In the genomic region with DNA sequence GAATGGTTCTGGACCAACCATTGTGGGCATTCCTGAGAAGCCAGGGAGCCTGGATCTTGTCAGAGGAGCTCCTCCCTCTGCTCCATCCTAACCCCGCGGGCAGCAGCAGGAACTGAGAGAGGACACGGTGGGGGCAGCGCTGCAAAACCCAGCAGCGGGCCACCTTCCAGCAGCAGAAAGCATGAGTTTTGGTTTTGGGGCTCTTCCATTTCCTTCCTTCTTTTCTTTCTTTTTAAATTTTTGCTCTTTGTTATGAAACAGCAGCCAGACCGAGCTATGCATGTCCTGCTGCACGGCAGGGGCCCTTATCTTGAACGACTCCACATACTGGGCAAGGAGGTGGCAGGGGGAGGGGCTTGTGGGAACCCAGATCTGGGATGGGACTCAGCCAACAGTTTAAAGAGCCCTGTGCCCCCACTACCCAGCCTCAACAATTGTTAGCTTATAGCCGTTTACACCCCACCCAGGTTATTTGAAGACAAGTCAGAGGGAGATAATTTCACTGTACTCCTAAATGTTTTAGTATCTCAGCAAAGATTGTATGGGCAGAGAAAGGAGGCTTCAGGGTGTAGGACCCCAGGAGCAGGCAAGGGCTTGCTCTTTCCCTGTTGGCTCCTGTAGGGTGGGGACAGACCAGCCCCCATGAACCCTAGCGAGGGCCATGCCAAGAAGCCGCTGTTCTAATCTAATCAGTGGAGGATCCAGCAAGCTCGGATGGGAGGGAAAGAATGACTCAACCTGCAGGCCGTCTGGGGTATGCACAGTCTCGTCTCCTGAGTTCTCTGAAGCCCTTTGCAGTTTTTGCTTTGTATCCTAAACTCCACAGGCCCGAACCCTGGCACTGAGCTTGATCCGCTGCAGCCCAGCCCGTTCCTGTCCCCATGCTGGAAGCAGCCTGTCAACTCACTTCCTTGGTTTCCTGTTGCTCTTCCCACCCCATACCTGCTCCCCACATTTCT, we compare ENCODE assay signal across 8 cellular contexts.
DNase-seq lines count a peak whose midpoint lies in the region; ATAC-seq and TF ChIP-seq lines count a peak whose summit lies in the region.

No MANE protein-coding gene starts in this region.

- no peak overlapping the region for H4K5ac ChIP-seq in mesendoderm (ENCODE audit: low read length)

- no peaks in the 10 kb centered on the region for H3K9me3 ChIP-seq in uterus

- H3K4me1 ChIP-seq in mesendoderm (ENCODE audit: control insufficient read depth, low read depth, low read length): peaks cover 26% of the 10 kb centered on the region
- peaks cover 27 to 62% of the 10 kb centered on the region in 2 donors for H3K4me1 ChIP-seq in uterus

- no peak overlapping the region for H2BK120ac ChIP-seq in mesendoderm (ENCODE audit: low read depth, low read length)

- no CpG with 5 or more reads among the region's 17 CpGs for WGBS in mesendoderm (ENCODE audit: extremely low coverage, insufficient coverage, low lambda C conversion rate)

- peaks cover 81% of the 10 kb centered on the region for H3K79me2 ChIP-seq in mesendoderm (ENCODE audit: control insufficient read depth, insufficient read depth, low read length)

- H3K56ac ChIP-seq in mesendoderm (ENCODE audit: low read length): peak overlapping the region; percentile 72

- H3K79me1 ChIP-seq in mesendoderm (ENCODE audit: low read length): peaks cover 44% of the 10 kb centered on the region

- peak overlapping the region; percentile 39 for H3K9ac ChIP-seq in mesendoderm (ENCODE audit: low read length)

- peak overlapping the region; percentile 58 for H3K4me3 Mint-ChIP-seq in activated naive CD4-positive, alpha-beta T cell treated with anti-CD3 and anti-CD28 coated beads for 36 hours
- peak overlapping the region; percentile 84 for H3K4me3 Mint-ChIP-seq in T-helper 1 cell treated with Interleukin-12 subunit alpha and Interleukin-12 subunit beta and Interleukin-4 antibody, amounts not matched to agents 30 μg/mL and 1 μg/mL, for 36 hours

- H3K27ac ChIP-seq in dorsolateral prefrontal cortex (peak overlapping the region in 39 of 59 donors; percentile 3 to 82 (median 54)), mesendoderm (ENCODE audit: low read depth, low read length) (peak overlapping the region; percentile 91), uterus (peak overlapping the region; percentile 94 to 98)

- peak overlapping the region; percentile 76 for H2BK5ac ChIP-seq in mesendoderm (ENCODE audit: low read length)

- H3K36me3 ChIP-seq in mesendoderm (ENCODE audit: control insufficient read depth, insufficient read depth, low read length) (no peaks in the 10 kb centered on the region), uterus (no peaks in the 10 kb centered on the region)

- H3K9me3 Mint-ChIP-seq in activated naive CD4-positive, alpha-beta T cell treated with anti-CD3 and anti-CD28 coated beads for 36 hours: no peaks in the 10 kb centered on the region
- H3K9me3 Mint-ChIP-seq in T-helper 1 cell treated with Interleukin-12 subunit alpha and Interleukin-12 subunit beta and Interleukin-4 antibody, amounts not matched to agents 30 μg/mL and 1 μg/mL, for 36 hours: no peaks in the 10 kb centered on the region

- CTCF ChIA-PET in activated naive CD4-positive, alpha-beta T cell treated with anti-CD3 and anti-CD28 coated beads for 36 hours (lab: Charles Lee): interaction anchor here (1.4 to 2.0 kb wide), 4 partner anchors 12 to 117 kb away, joined by 3 to 12 read pairs (median 4); no protein-coding TSS in a partner anchor

- H4K8ac ChIP-seq in mesendoderm (ENCODE audit: low read depth, low read length): no peak overlapping the region

- peak in 1 of 2 donors; percentile 25 for TF ChIP-seq POLR2A in uterus (IDR thresholded peaks at IDR 0.05)

- H3K4me2 ChIP-seq in mesendoderm (ENCODE audit: low read length): peak overlapping the region; percentile 14

- H3K4me1 Mint-ChIP-seq in activated naive CD4-positive, alpha-beta T cell treated with anti-CD3 and anti-CD28 coated beads for 36 hours (ENCODE audit: low read depth): peaks cover 96% of the 10 kb centered on the region
- H3K4me1 Mint-ChIP-seq in T-helper 1 cell treated with Interleukin-12 subunit alpha and Interleukin-12 subunit beta and Interleukin-4 antibody, amounts not matched to agents 30 μg/mL and 1 μg/mL, for 36 hours (ENCODE audit: low read depth): peaks cover 85% of the 10 kb centered on the region

- H3K27me3 ChIP-seq in dorsolateral prefrontal cortex: no peaks in the 10 kb centered on the region
- H3K27me3 ChIP-seq in mesendoderm (ENCODE audit: insufficient read depth, low read length, poor library complexity): no peaks in the 10 kb centered on the region
- no peaks in the 10 kb centered on the region for H3K27me3 ChIP-seq in uterus

- H3K36me3 Mint-ChIP-seq in activated naive CD4-positive, alpha-beta T cell treated with anti-CD3 and anti-CD28 coated beads for 36 hours (ENCODE audit: low read depth): peaks cover 7% of the 10 kb centered on the region
- H3K36me3 Mint-ChIP-seq in T-helper 1 cell treated with Interleukin-12 subunit alpha and Interleukin-12 subunit beta and Interleukin-4 antibody, amounts not matched to agents 30 μg/mL and 1 μg/mL, for 36 hours (ENCODE audit: low read depth): peaks cover 12% of the 10 kb centered on the region

- H2AK5ac ChIP-seq in mesendoderm (ENCODE audit: low read length): no peak overlapping the region

- TF ChIP-seq CTCF in dorsolateral prefrontal cortex (IDR thresholded peaks at IDR 0.05 in 54 of 56, conservative IDR thresholded peaks at IDR 0.05 in 2 of 56; ENCODE audit: low read depth in 1 of 56, partially characterized antibody in 56 of 56) (no peak), uterus (IDR thresholded peaks at IDR 0.05) (peak in 1 of 4 experiments; percentile 18)

- peak overlapping the region in 10 of 59 donors; percentile 4 to 37 (median 18) for H3K4me3 ChIP-seq in dorsolateral prefrontal cortex
- H3K4me3 ChIP-seq in mesendoderm (ENCODE audit: low read length): no peak overlapping the region
- peak overlapping the region in 1 of 2 donors; percentile 8 for H3K4me3 ChIP-seq in uterus

- peak overlapping the region; percentile 64 for H3K18ac ChIP-seq in mesendoderm (ENCODE audit: low read length)

- no peak overlapping the region for H2BK15ac ChIP-seq in mesendoderm (replicated peaks; ENCODE audit: low read depth)

- no peak for ATAC-seq in GM21529 (IDR thresholded peaks at IDR 0.05; ENCODE audit: unreplicated experiment)

- peak; percentile 63 for DNase-seq in activated naive CD4-positive, alpha-beta T cell treated with anti-CD3 and anti-CD28 coated beads for 36 hours
- no peak for DNase-seq in activated naive CD4-positive, alpha-beta T cell (lab: John Stamatoyannopoulos, UW)
- no peak for DNase-seq in dorsolateral prefrontal cortex
- DNase-seq in mesendoderm: peak; percentile 91
- peak; percentile 68 to 75 for DNase-seq in uterus
- DNase-seq in GM19240 (ENCODE audit: insufficient read length, low spot score): no peak

- intact Hi-C loops in activated naive CD4-positive, alpha-beta T cell treated with anti-CD3 and anti-CD28 coated beads for 36 hours (cut with micrococcal nuclease): loop anchor here (1.0 kb wide), 1 partner anchor 29 kb away; no protein-coding TSS in a partner anchor
- intact Hi-C loops in dorsolateral prefrontal cortex (cut with DNase I): no loop called here
- intact Hi-C loops in uterus (cut with DNase I; ENCODE audit: low total_unique reads): no loop called here

- peak overlapping the region; percentile 86 for H3K27ac Mint-ChIP-seq in activated naive CD4-positive, alpha-beta T cell treated with anti-CD3 and anti-CD28 coated beads for 36 hours
- peak overlapping the region; percentile 92 for H3K27ac Mint-ChIP-seq in T-helper 1 cell treated with Interleukin-12 subunit alpha and Interleukin-12 subunit beta and Interleukin-4 antibody, amounts not matched to agents 30 μg/mL and 1 μg/mL, for 36 hours

- peak overlapping the region; percentile 81 for H3K4ac ChIP-seq in mesendoderm (ENCODE audit: low read depth, low read length)

- no peaks in the 10 kb centered on the region for H3K27me3 Mint-ChIP-seq in activated naive CD4-positive, alpha-beta T cell treated with anti-CD3 and anti-CD28 coated beads for 36 hours (ENCODE audit: low read depth)
- H3K27me3 Mint-ChIP-seq in T-helper 1 cell treated with Interleukin-12 subunit alpha and Interleukin-12 subunit beta and Interleukin-4 antibody, amounts not matched to agents 30 μg/mL and 1 μg/mL, for 36 hours (ENCODE audit: low read depth): no peaks in the 10 kb centered on the region

- H3K23ac ChIP-seq in mesendoderm (ENCODE audit: low read length): no peak overlapping the region

Comparison
In these comparisons a context has a peak if more than half of its experiments do, and no peak if none do; other contexts are left out.
1. DNase-seq: peak in activated naive CD4-positive, alpha-beta T cell treated with anti-CD3 and anti-CD28 coated beads for 36 hours (single experiment), mesendoderm (single experiment) and uterus (2 of 2); none in activated naive CD4-positive, alpha-beta T cell (0 of 4), dorsolateral prefrontal cortex (0 of 10) and GM19240 (single experiment).
2. Peak in every context shown above with its lines, with median percentiles within 50 percentile points of each other: H3K27ac ChIP-seq.